Comparison of ENCODE assay signal across 14 cellular contexts in the genomic region with DNA sequence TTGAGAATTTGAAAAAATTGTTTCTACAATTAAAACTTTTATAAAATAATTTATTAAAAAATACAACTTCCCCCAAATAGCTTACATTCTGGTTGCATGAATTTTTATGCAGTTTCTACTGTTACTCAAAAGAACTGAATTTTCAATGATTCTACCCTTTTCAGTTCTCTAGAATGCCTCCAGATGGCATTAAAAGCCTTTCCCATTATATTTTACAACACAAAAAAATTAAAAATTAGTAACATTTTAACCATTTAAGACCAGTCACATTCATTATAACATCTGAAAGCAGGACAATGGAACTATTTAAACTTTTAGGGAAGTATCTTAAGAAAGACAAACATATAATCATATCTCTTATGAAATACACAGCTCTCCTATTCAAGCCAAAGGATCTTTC.
DNase-seq lines count a peak whose midpoint lies in the region; ATAC-seq and TF ChIP-seq lines count a peak whose summit lies in the region.
"Had no signal": no experiment of that assay in that cellular context is flagged by ENCODE, and none has a peak within 500 bp of the region (broad histone marks: within the 10 kb centered on the region; RNA-seq: fewer than 3 reads in every experiment).

No MANE protein-coding gene starts in this region.

- ATAC-seq in thoracic aorta (ENCODE audit: insufficient number of reproducible peaks, low FRiP score, low read depth) (no peak), T-cell (replicated peaks in 1 of 4) (no peak), GM18861 (IDR thresholded peaks at IDR 0.05; ENCODE audit: unreplicated experiment) (no peak)
- ATAC-seq: activated naive CD4-positive, alpha-beta T cell treated with anti-CD3 and anti-CD28 coated beads, Interleukin-2, amount 50 U/mL, for 72 hours had no signal

- H3K27ac Mint-ChIP-seq in MCF 10A (ENCODE audit: low read depth, unreplicated experiment) (no peak overlapping the region), T-cell (no peak overlapping the region)
- H3K27ac Mint-ChIP-seq: activated CD4-positive, alpha-beta memory T cell treated with anti-CD3 and anti-CD28 coated beads for 36 hours; activated naive CD4-positive, alpha-beta T cell treated with anti-CD3 and anti-CD28 coated beads, Interleukin-2, amount 50 U/mL, for 72 hours had no signal

- peaks cover 7% of the 10 kb centered on the region for H3K9me3 Mint-ChIP-seq in MCF 10A (ENCODE audit: unreplicated experiment)
- H3K9me3 Mint-ChIP-seq in T-cell: peaks cover 10 to 25% (median 24%) of the 10 kb centered on the region in 3 donors

- H3K27me3 Mint-ChIP-seq in MCF 10A (ENCODE audit: insufficient read depth, unreplicated experiment) (no peaks in the 10 kb centered on the region), T-cell (no peaks in the 10 kb centered on the region)
- H3K27me3 Mint-ChIP-seq: activated CD4-positive, alpha-beta memory T cell treated with anti-CD3 and anti-CD28 coated beads for 36 hours had no signal

- CTCF ChIA-PET in MCF 10A (lab: Yijun Ruan, JAX): interaction anchor here (0.5 to 2.0 kb wide), 6 partner anchors 15 to 662 kb away, joined by 3 to 5 read pairs (median 3); no protein-coding TSS in a partner anchor
- CTCF ChIA-PET in T-cell (lab: Charles Lee): no interaction called here

- H3K27me3 ChIP-seq in breast epithelium: no peaks in the 10 kb centered on the region
- H3K27me3 ChIP-seq in thoracic aorta (replicated peaks; ENCODE audit: insufficient read depth): no peaks in the 10 kb centered on the region
- H3K27me3 ChIP-seq: tibial nerve had no signal

- H3K4me3 Mint-ChIP-seq in MCF 10A (ENCODE audit: unreplicated experiment) (no peak overlapping the region), T-cell (no peak overlapping the region)
- H3K4me3 Mint-ChIP-seq: activated CD4-positive, alpha-beta memory T cell treated with anti-CD3 and anti-CD28 coated beads for 36 hours had no signal

- DNase-seq in MCF 10A (ENCODE audit: unreplicated experiment) (no peak), breast epithelium (ENCODE audit: low spot score in 2 of 2) (no peak), RKO (ENCODE audit: low spot score) (peak; percentile 9), fibroblast of the aortic adventitia (ENCODE audit: low read depth) (no peak), thoracic aorta (ENCODE audit: low spot score) (no peak), T-cell (no peak), HK-2 (ENCODE audit: unreplicated experiment) (no peak)
- DNase-seq: activated CD4-positive, alpha-beta memory T cell treated with anti-CD3 and anti-CD28 coated beads for 36 hours; GDM1; NCI-H748 treated with DMSO at 0.1 percent for 48 hours; T-helper 1 cell had no signal

- intact Hi-C loops in MCF 10A (cut with micrococcal nuclease): loop anchor here (2.0 kb wide), 2 partner anchors 167 to 517 kb away; no protein-coding TSS in a partner anchor
- intact Hi-C loops in breast epithelium (cut with DNase I; ENCODE audit: low total_unique reads): no loop called here

- H3K36me3 Mint-ChIP-seq in MCF 10A (ENCODE audit: insufficient read depth, unreplicated experiment) (no peaks in the 10 kb centered on the region), T-cell (peaks cover 24% of the 10 kb centered on the region)
- H3K36me3 Mint-ChIP-seq: activated CD4-positive, alpha-beta memory T cell treated with anti-CD3 and anti-CD28 coated beads for 36 hours had no signal

- POLR2A ChIA-PET in MCF 10A (lab: Yijun Ruan, JAX) (no interaction called here), T-cell (lab: Charles Lee) (no interaction called here)

- H3K27ac ChIP-seq in breast epithelium (no peak overlapping the region), thoracic aorta (no peak overlapping the region)
- H3K27ac ChIP-seq: tibial nerve had no signal

- H3K4me1 ChIP-seq in breast epithelium: no peaks in the 10 kb centered on the region
- no peaks in the 10 kb centered on the region for H3K4me1 ChIP-seq in thoracic aorta (ENCODE audit: control insufficient read depth in 1 of 2, low read depth in 2 of 2)

- BruUV-seq in MCF 10A (replicated peaks; lab: Mats Ljungman, UMichigan): no TSS peak

- TF ChIP-seq POLR2A in breast epithelium (IDR thresholded peaks at IDR 0.05): no peak

- H3K4me1 Mint-ChIP-seq in MCF 10A (ENCODE audit: insufficient read depth, unreplicated experiment) (no peaks in the 10 kb centered on the region), T-cell (no peaks in the 10 kb centered on the region)

- TF ChIP-seq CTCF in MCF 10A (IDR thresholded peaks at IDR 0.05; ENCODE audit: unreplicated experiment): peak; percentile 32
- no peak for TF ChIP-seq CTCF in breast epithelium (IDR thresholded peaks at IDR 0.05)
- peak; percentile 49 for TF ChIP-seq CTCF in fibroblast of the aortic adventitia (IDR thresholded peaks at IDR 0.05; ENCODE audit: insufficient read depth, low read length)
- TF ChIP-seq CTCF in thoracic aorta (IDR thresholded peaks at IDR 0.05): peak; percentile 13

- H3K36me3 ChIP-seq in breast epithelium (no peaks in the 10 kb centered on the region), thoracic aorta (no peaks in the 10 kb centered on the region)
- H3K36me3 ChIP-seq: tibial nerve had no signal

- H3K9me3 ChIP-seq in breast epithelium (peaks cover 4 to 13% of the 10 kb centered on the region in 2 donors), thoracic aorta (peaks cover 6% of the 10 kb centered on the region)

- no peak overlapping the region for H3K4me3 ChIP-seq in breast epithelium
- no peak overlapping the region for H3K4me3 ChIP-seq in fibroblast of the aortic adventitia (ENCODE audit: low read depth, low read length)
- no peak overlapping the region for H3K4me3 ChIP-seq in thoracic aorta
- H3K4me3 ChIP-seq: tibial nerve had no signal

Comparison
In these comparisons a context has a peak if more than half of its experiments do, and no peak if none do; other contexts are left out.
1. CTCF ChIP-seq: peak in MCF 10A (single experiment), fibroblast of the aortic adventitia (single experiment) and thoracic aorta (single experiment); none in breast epithelium (0 of 3).